In genomic region chr4:7288751-7289523, GRCh38 we compare ENCODE assay signal across 2 cellular contexts.
A peak's percentile ranks its signal among the peaks of the same experiment; 100 is the strongest.
TF ChIP-seq lines count a peak whose summit lies in the region.

No MANE protein-coding gene starts in this region.

TF ChIP-seq in A549, 52 proteins besides CTCF, POLR2A, EP300 and RAD21 (continued from another document):
- no peak for TF ChIP-seq CHD2 (IDR thresholded peaks at IDR 0.05; ENCODE audit: low read length, partially characterized antibody)
- no peak for TF ChIP-seq REST (IDR thresholded peaks at IDR 0.05)
- no peak for TF ChIP-seq FOXS1 (CRISPR knock-in tag; IDR thresholded peaks at IDR 0.05)
- TF ChIP-seq ZFP36 (IDR thresholded peaks at IDR 0.05; ENCODE audit: borderline replicate concordance, partially characterized antibody): peak; percentile 91
- no peak for TF ChIP-seq POLR2AphosphoS2 (conservative IDR thresholded peaks at IDR 0.05; ENCODE audit: low read length)

TF ChIP-seq in K562, 482 proteins besides CTCF, POLR2A, EP300 and RAD21 (continued from another document):
- TF ChIP-seq MTA3 (IDR thresholded peaks at IDR 0.05; ENCODE audit: borderline replicate concordance) (no peak), ZNF280A (IDR thresholded peaks at IDR 0.05; ENCODE audit: low read depth, partially characterized antibody) (no peak), ZNF436 (CRISPR knock-in tag; IDR thresholded peaks at IDR 0.05) (peak; percentile 44; the same call in 1 of the 2 replicates)
